Comparison of ENCODE assay signal across 1 cellular context in the genomic region with DNA sequence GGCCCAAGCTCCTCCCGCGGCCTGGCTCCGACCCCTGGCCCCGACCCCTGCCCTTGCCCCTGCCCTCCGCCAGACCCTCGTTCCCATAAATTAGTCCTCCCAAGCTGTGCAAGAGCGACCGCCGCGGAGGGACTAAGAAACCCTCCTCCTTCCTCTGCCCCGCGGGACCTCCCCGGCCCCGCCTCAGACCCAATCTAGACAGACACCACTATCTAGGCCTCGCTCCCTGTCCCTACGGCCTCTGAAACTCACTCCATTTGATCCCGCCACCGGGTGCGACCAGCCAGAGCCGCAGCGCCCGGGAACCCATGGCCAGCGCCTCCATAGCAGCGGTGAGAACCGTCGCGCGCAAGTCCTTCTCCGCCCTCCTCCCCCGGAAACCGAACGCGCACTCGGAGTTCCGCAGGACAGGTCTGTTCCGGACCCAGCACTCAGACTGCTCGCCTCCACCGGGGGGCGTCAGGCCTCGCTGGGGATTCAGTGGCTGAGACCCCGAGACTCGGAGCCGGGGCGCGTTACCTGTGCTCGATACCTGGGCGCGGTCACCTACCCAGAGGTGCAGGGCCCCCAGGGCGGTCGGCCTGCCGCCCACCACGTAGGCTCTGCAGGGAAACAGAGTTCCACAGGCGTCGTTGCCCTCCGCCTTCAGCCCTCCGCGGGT.
A peak's percentile ranks its signal among the peaks of the same experiment; 100 is the strongest.
TF ChIP-seq lines count a peak whose summit lies in the region.

A gene (minus strand): TSS at position 331 of the 661 bp plus-strand sequence. CDS start 6 bp downstream, at position 325.

TF ChIP-seq in GM23338, 12 proteins besides CTCF, POLR2A, EP300 and RAD21 (continued from another document):
- TF ChIP-seq, protein P1, sequence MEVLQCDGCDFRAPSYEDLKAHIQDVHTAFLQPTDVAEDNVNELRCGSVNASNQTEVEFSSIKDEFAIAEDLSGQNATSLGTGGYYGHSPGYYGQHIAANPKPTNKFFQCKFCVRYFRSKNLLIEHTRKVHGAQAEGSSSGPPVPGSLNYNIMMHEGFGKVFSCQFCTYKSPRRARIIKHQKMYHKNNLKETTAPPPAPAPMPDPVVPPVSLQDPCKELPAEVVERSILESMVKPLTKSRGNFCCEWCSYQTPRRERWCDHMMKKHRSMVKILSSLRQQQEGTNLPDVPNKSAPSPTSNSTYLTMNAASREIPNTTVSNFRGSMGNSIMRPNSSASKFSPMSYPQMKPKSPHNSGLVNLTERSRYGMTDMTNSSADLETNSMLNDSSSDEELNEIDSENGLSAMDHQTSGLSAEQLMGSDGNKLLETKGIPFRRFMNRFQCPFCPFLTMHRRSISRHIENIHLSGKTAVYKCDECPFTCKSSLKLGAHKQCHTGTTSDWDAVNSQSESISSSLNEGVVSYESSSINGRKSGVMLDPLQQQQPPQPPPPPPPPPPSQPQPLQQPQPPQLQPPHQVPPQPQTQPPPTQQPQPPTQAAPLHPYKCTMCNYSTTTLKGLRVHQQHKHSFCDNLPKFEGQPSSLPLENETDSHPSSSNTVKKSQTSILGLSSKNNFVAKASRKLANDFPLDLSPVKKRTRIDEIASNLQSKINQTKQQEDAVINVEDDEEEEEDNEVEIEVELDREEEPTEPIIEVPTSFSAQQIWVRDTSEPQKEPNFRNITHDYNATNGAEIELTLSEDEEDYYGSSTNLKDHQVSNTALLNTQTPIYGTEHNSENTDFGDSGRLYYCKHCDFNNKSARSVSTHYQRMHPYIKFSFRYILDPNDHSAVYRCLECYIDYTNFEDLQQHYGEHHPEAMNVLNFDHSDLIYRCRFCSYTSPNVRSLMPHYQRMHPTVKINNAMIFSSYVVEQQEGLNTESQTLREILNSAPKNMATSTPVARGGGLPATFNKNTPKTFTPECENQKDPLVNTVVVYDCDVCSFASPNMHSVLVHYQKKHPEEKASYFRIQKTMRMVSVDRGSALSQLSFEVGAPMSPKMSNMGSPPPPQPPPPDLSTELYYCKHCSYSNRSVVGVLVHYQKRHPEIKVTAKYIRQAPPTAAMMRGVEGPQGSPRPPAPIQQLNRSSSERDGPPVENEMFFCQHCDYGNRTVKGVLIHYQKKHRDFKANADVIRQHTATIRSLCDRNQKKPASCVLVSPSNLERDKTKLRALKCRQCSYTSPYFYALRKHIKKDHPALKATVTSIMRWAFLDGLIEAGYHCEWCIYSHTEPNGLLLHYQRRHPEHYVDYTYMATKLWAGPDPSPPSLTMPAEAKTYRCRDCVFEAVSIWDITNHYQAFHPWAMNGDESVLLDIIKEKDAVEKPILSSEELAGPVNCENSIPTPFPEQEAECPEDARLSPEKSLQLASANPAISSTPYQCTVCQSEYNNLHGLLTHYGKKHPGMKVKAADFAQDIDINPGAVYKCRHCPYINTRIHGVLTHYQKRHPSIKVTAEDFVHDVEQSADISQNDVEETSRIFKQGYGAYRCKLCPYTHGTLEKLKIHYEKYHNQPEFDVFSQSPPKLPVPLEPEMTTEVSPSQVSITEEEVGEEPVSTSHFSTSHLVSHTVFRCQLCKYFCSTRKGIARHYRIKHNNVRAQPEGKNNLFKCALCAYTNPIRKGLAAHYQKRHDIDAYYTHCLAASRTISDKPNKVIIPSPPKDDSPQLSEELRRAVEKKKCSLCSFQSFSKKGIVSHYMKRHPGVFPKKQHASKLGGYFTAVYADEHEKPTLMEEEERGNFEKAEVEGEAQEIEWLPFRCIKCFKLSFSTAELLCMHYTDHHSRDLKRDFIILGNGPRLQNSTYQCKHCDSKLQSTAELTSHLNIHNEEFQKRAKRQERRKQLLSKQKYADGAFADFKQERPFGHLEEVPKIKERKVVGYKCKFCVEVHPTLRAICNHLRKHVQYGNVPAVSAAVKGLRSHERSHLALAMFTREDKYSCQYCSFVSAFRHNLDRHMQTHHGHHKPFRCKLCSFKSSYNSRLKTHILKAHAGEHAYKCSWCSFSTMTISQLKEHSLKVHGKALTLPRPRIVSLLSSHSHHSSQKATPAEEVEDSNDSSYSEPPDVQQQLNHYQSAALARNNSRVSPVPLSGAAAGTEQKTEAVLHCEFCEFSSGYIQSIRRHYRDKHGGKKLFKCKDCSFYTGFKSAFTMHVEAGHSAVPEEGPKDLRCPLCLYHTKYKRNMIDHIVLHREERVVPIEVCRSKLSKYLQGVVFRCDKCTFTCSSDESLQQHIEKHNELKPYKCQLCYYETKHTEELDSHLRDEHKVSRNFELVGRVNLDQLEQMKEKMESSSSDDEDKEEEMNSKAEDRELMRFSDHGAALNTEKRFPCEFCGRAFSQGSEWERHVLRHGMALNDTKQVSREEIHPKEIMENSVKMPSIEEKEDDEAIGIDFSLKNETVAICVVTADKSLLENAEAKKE (CRISPR knock-in tag; IDR thresholded peaks at IDR 0.05) = no peak
- TF ChIP-seq ZNF331 (CRISPR knock-in tag; IDR thresholded peaks at IDR 0.05; ENCODE audit: low read depth) = no peak
- peak; percentile 88 for TF ChIP-seq POLR2AphosphoS5 (IDR thresholded peaks at IDR 0.05; ENCODE audit: low read depth)
- TF ChIP-seq, protein P2, sequence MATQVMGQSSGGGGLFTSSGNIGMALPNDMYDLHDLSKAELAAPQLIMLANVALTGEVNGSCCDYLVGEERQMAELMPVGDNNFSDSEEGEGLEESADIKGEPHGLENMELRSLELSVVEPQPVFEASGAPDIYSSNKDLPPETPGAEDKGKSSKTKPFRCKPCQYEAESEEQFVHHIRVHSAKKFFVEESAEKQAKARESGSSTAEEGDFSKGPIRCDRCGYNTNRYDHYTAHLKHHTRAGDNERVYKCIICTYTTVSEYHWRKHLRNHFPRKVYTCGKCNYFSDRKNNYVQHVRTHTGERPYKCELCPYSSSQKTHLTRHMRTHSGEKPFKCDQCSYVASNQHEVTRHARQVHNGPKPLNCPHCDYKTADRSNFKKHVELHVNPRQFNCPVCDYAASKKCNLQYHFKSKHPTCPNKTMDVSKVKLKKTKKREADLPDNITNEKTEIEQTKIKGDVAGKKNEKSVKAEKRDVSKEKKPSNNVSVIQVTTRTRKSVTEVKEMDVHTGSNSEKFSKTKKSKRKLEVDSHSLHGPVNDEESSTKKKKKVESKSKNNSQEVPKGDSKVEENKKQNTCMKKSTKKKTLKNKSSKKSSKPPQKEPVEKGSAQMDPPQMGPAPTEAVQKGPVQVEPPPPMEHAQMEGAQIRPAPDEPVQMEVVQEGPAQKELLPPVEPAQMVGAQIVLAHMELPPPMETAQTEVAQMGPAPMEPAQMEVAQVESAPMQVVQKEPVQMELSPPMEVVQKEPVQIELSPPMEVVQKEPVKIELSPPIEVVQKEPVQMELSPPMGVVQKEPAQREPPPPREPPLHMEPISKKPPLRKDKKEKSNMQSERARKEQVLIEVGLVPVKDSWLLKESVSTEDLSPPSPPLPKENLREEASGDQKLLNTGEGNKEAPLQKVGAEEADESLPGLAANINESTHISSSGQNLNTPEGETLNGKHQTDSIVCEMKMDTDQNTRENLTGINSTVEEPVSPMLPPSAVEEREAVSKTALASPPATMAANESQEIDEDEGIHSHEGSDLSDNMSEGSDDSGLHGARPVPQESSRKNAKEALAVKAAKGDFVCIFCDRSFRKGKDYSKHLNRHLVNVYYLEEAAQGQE (IDR thresholded peaks at IDR 0.05; ENCODE audit: unreplicated experiment) = peak; percentile 17
- TF ChIP-seq ZNF114 (CRISPR knock-in tag; IDR thresholded peaks at IDR 0.05) = no peak
- no peak for TF ChIP-seq NANOG (IDR thresholded peaks at IDR 0.05; ENCODE audit: borderline replicate concordance)
- TF ChIP-seq, protein P3, sequence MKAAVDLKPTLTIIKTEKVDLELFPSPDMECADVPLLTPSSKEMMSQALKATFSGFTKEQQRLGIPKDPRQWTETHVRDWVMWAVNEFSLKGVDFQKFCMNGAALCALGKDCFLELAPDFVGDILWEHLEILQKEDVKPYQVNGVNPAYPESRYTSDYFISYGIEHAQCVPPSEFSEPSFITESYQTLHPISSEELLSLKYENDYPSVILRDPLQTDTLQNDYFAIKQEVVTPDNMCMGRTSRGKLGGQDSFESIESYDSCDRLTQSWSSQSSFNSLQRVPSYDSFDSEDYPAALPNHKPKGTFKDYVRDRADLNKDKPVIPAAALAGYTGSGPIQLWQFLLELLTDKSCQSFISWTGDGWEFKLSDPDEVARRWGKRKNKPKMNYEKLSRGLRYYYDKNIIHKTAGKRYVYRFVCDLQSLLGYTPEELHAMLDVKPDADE (IDR thresholded peaks at IDR 0.05) = peak; percentile 63; the same call in 1 of the 2 replicates
- TF ChIP-seq JUNB (IDR thresholded peaks at IDR 0.05; ENCODE audit: unreplicated experiment) = no peak
- TF ChIP-seq STAT1 (IDR thresholded peaks at IDR 0.05; ENCODE audit: unreplicated experiment) = no peak
- TF ChIP-seq EZH2 (IDR thresholded peaks at IDR 0.05; ENCODE audit: low read depth, unreplicated experiment) = no peak
TF ChIP-seq in GM23338: peak in this region for 4.
